In genomic region chr19:440391-441212, GRCh38 we compare ENCODE assay signal across 15 cellular contexts. TPM values are rescaled to one million over a fixed set of nuclear protein-coding genes. Genes with fewer than 3 reads are reported as not detected.
DNase-seq lines count a peak whose midpoint lies in the region; ATAC-seq and TF ChIP-seq lines count a peak whose summit lies in the region.
"Had no signal": no experiment of that assay in that cellular context is flagged by ENCODE, and none has a peak within 500 bp of the region (broad histone marks: within the 10 kb centered on the region; RNA-seq: fewer than 3 reads in every experiment).

No MANE protein-coding gene starts in this region.

- ATAC-seq in Right ventricle myocardium superior (ENCODE audit: poor library complexity): no peak
- ATAC-seq in aorta (ENCODE audit: low FRiP score): peak; percentile 8
- no peak for ATAC-seq in GM18858 (IDR thresholded peaks at IDR 0.05; ENCODE audit: unreplicated experiment)
- ATAC-seq: HCT116, HepG2 had no signal

- H3K79me1 ChIP-seq in neuronal stem cell (ENCODE audit: low read depth, low read length): peaks cover 2% of the 10 kb centered on the region

- no peak overlapping the region for H2AK5ac ChIP-seq in neuronal stem cell (ENCODE audit: low read depth, low read length)

- H2BK12ac ChIP-seq in neuronal stem cell (ENCODE audit: low read length): peak overlapping the region; percentile 10

- no peak overlapping the region for H2BK120ac ChIP-seq in neuronal stem cell (ENCODE audit: low read depth, low read length)

- H2AFZ ChIP-seq in neuronal stem cell (ENCODE audit: low read length): no peak overlapping the region

- peaks cover 4% of the 10 kb centered on the region for H3K27me3 Mint-ChIP-seq in glutamatergic neuron (ENCODE audit: unreplicated experiment)

- H3K9me3 ChIP-seq in left ventricle myocardium inferior (replicated peaks) (no peaks in the 10 kb centered on the region), neuronal stem cell (replicated peaks in 1 of 2; ENCODE audit: control insufficient read depth in 2 of 2, insufficient read depth in 1 of 2, low read depth in 1 of 2, low read length in 2 of 2) (peaks cover 0 to 4% of the 10 kb centered on the region in 2 donors), aorta (ENCODE audit: control insufficient read depth, low read length) (no peaks in the 10 kb centered on the region), breast epithelium (no peaks in the 10 kb centered on the region)

- H3K4me2 ChIP-seq in neuronal stem cell (ENCODE audit: insufficient read depth, low read length, poor library complexity, severe bottlenecking): no peak overlapping the region

- H3K36me3 ChIP-seq in left ventricle myocardium inferior: peaks cover 13% of the 10 kb centered on the region
- H3K36me3 ChIP-seq in neuronal stem cell (replicated peaks in 1 of 2; ENCODE audit: control insufficient read depth in 2 of 2, insufficient read depth in 2 of 2, low read length in 2 of 2): peaks cover 0 to 3% of the 10 kb centered on the region in 2 donors
- H3K36me3 ChIP-seq in aorta (ENCODE audit: control insufficient read depth in 1 of 2, insufficient read depth in 2 of 2, low read length in 1 of 2): no peaks in the 10 kb centered on the region
- H3K36me3 ChIP-seq in breast epithelium: no peaks in the 10 kb centered on the region

- H2BK15ac ChIP-seq in neuronal stem cell (ENCODE audit: low read length): no peak overlapping the region

- H3K4me1 ChIP-seq in left ventricle myocardium inferior: peaks cover 9% of the 10 kb centered on the region
- peaks cover 0 to 6% of the 10 kb centered on the region in 2 donors for H3K4me1 ChIP-seq in neuronal stem cell (ENCODE audit: control insufficient read depth in 2 of 2, insufficient read depth in 1 of 2, low read depth in 1 of 2, low read length in 2 of 2)
- H3K4me1 ChIP-seq in aorta (ENCODE audit: control insufficient read depth in 1 of 2, insufficient read depth in 2 of 2, low read length in 2 of 2): no peaks in the 10 kb centered on the region
- no peaks in the 10 kb centered on the region for H3K4me1 ChIP-seq in breast epithelium

- no peak overlapping the region for H3K4me3 ChIP-seq in left ventricle myocardium inferior
- no peak overlapping the region for H3K4me3 ChIP-seq in neuronal stem cell (ENCODE audit: low read length in 2 of 2)
- H3K4me3 ChIP-seq in aorta (ENCODE audit: low read length in 2 of 2): no peak overlapping the region
- no peak overlapping the region for H3K4me3 ChIP-seq in breast epithelium

- H3K27ac ChIP-seq in left ventricle myocardium inferior (replicated peaks) (no peak overlapping the region), neuronal stem cell (replicated peaks; ENCODE audit: low read length) (no peak overlapping the region), aorta (ENCODE audit: low read depth in 1 of 2, low read length in 2 of 2) (no peak overlapping the region), breast epithelium (no peak overlapping the region)
- H3K27ac ChIP-seq: 22Rv1 had no signal

- H3K23ac ChIP-seq in neuronal stem cell (ENCODE audit: low read depth, low read length, poor library complexity): peak overlapping the region; percentile 60

- H3K27ac Mint-ChIP-seq in glutamatergic neuron (ENCODE audit: unreplicated experiment): peak overlapping the region; percentile 12
- H3K27ac Mint-ChIP-seq: CD4-positive, alpha-beta T cell had no signal

- intact Hi-C loops in Right ventricle myocardium superior (cut with DNase I): no loop called here
- intact Hi-C loops in left ventricle myocardium inferior (cut with micrococcal nuclease): no loop called here
- intact Hi-C loops in aorta (cut with DNase I): no loop called here
- intact Hi-C loops in breast epithelium (cut with DNase I; ENCODE audit: low total_unique reads): no loop called here

- no peak for TF ChIP-seq CTCF in left ventricle myocardium inferior (IDR thresholded peaks at IDR 0.05; ENCODE audit: borderline replicate concordance)
- no peak for TF ChIP-seq CTCF in glutamatergic neuron (IDR thresholded peaks at IDR 0.05; ENCODE audit: partially characterized antibody, unreplicated experiment)
- TF ChIP-seq CTCF in GM10266 (IDR thresholded peaks at IDR 0.05; ENCODE audit: control insufficient read depth, insufficient read depth, low read depth, missing control alignments): no peak
- TF ChIP-seq CTCF in breast epithelium (IDR thresholded peaks at IDR 0.05): no peak

- peak overlapping the region; percentile 81 for H3K9ac ChIP-seq in neuronal stem cell (ENCODE audit: low read depth, low read length, poor library complexity)

- H3K4ac ChIP-seq in neuronal stem cell (ENCODE audit: low read length): no peak overlapping the region

- peaks cover 13% of the 10 kb centered on the region for H3K36me3 Mint-ChIP-seq in glutamatergic neuron (ENCODE audit: unreplicated experiment)

- peak overlapping the region; percentile 75 for H2BK5ac ChIP-seq in neuronal stem cell (ENCODE audit: low read length)

- H3K4me1 Mint-ChIP-seq in glutamatergic neuron (ENCODE audit: low read depth, unreplicated experiment): peaks cover 11% of the 10 kb centered on the region

- no peaks in the 10 kb centered on the region for H3K27me3 ChIP-seq in left ventricle myocardium inferior (ENCODE audit: low read depth)
- H3K27me3 ChIP-seq in neuronal stem cell (ENCODE audit: control insufficient read depth in 3 of 3, insufficient read depth in 3 of 3, low read depth in 1 of 3, low read length in 3 of 3): peaks cover 0 to 5% (median 0%) of the 10 kb centered on the region in 3 experiments
- H3K27me3 ChIP-seq in aorta (ENCODE audit: control insufficient read depth in 1 of 2, insufficient read depth in 2 of 2, low read length in 1 of 2): no peaks in the 10 kb centered on the region
- no peaks in the 10 kb centered on the region for H3K27me3 ChIP-seq in breast epithelium

- DNase-seq in Right ventricle myocardium superior: peak; percentile 21
- no peak for DNase-seq in left ventricle myocardium inferior
- DNase-seq in glutamatergic neuron: no peak
- DNase-seq in neuronal stem cell (ENCODE audit: low spot score): no peak
- no peak for DNase-seq in aorta
- no peak for DNase-seq in GM10266 (ENCODE audit: extremely low spot score)
- no peak for DNase-seq in breast epithelium (ENCODE audit: low spot score in 2 of 2)
- DNase-seq: C1 segment of cervical spinal cord; CD4-positive, alpha-beta T cell; DMS79 had no signal

- no peak overlapping the region for H3K4me3 Mint-ChIP-seq in glutamatergic neuron (ENCODE audit: unreplicated experiment)
- H3K4me3 Mint-ChIP-seq: CD4-positive, alpha-beta T cell had no signal

- no peak for TF ChIP-seq POLR2A in breast epithelium (IDR thresholded peaks at IDR 0.05)

- H3K14ac ChIP-seq in neuronal stem cell (ENCODE audit: low read length): peak overlapping the region; percentile 21

- peak overlapping the region; percentile 86 for H4K8ac ChIP-seq in neuronal stem cell (ENCODE audit: low read depth, low read length)

- H3K9me3 Mint-ChIP-seq in glutamatergic neuron (ENCODE audit: unreplicated experiment): peaks cover 10% of the 10 kb centered on the region
- H3K9me3 Mint-ChIP-seq: CD4-positive, alpha-beta T cell had no signal

- no CpG with 5 or more reads among the region's 48 CpGs for WGBS in neuronal stem cell (ENCODE audit: extremely low coverage in 2 of 2, insufficient read length in 2 of 2, insufficient replicate concordance in 1 of 2), 2 donors
- WGBS in aorta, 2 donors: 85 to 87% methylated on average over 48 of the region's 48 CpGs

- H3K18ac ChIP-seq in neuronal stem cell (ENCODE audit: low read length): peak overlapping the region; percentile 80

- H4K91ac ChIP-seq in neuronal stem cell (ENCODE audit: low read depth, low read length, poor library complexity): no peak overlapping the region

RNA-seq across cellular contexts. Expression of gene SHC2, which starts 20.2 kb away (rescaled TPM):
- total RNA-seq in Right ventricle myocardium superior (8.8 TPM), left ventricle myocardium inferior (11.3 TPM), glutamatergic neuron (ENCODE audit: unreplicated experiment) (343 TPM), aorta (10 to 100 TPM in 1 of 2 donors, 1 to 10 TPM in 1; 9.7 to 31.4 TPM), breast epithelium (10 to 100 TPM in 2 of 3 donors, 1 to 10 TPM in 1; 8.3 to 40.6 (median 21.8) TPM)
- 29.6 TPM for polyA plus RNA-seq in neuronal stem cell (2013, experiment 1 of 2)
- polyA plus RNA-seq in neuronal stem cell (2013, experiment 2 of 2): 28.3 TPM
- polyA plus RNA-seq in aorta: 10 to 100 TPM in 1 of 2 donors, 1 to 10 TPM in 1; 7.3 to 10.9 TPM

RNA-seq across cellular contexts. Expression of gene C2CD4C, which starts 31.7 kb away (rescaled TPM):
- total RNA-seq in Right ventricle myocardium superior (1.7 TPM), left ventricle myocardium inferior (0.63 TPM), glutamatergic neuron (ENCODE audit: unreplicated experiment) (9.6 TPM), aorta (1 to 10 TPM in 1 of 2 donors, under 1 TPM in 1; 0.88 to 1.1 TPM), breast epithelium (1 to 10 TPM in 1 of 3 donors, under 1 TPM in 2; 0.29 to 2.6 (median 0.80) TPM)
- polyA plus RNA-seq in neuronal stem cell (2013, experiment 1 of 2): 13.6 TPM
- 12.7 TPM for polyA plus RNA-seq in neuronal stem cell (2013, experiment 2 of 2)
- not detected for polyA plus RNA-seq in aorta
- total RNA-seq: CD4-positive, alpha-beta T cell; HepG2 had no signal
- polyA plus RNA-seq: HepG2 had no signal

RNA-seq across cellular contexts. Expression of gene MADCAM1, which starts 55.7 kb away (rescaled TPM):
- total RNA-seq in Right ventricle myocardium superior: 0.24 TPM
- total RNA-seq in left ventricle myocardium inferior: 0.22 TPM
- total RNA-seq in glutamatergic neuron (ENCODE audit: unreplicated experiment): 1.7 TPM
- polyA plus RNA-seq in neuronal stem cell (2013, experiment 1 of 2): 0.89 TPM
- polyA plus RNA-seq in neuronal stem cell (2013, experiment 2 of 2): 0.91 TPM
- under 1 TPM in 1 of 2 donors, not detected in 1; 0.63 TPM for total RNA-seq in aorta
- polyA plus RNA-seq in aorta: 1 to 10 TPM in 1 of 2 donors, under 1 TPM in 1; 0.50 to 1.4 TPM
- under 1 TPM in 1 of 3 donors, not detected in 2; 0.66 TPM for total RNA-seq in breast epithelium
- total RNA-seq: H4 had no signal
